In genomic region chr17:79661292-79662041, GRCh38 we compare ENCODE assay signal across 27 cellular contexts. TPM values are rescaled to one million over a fixed set of nuclear protein-coding genes. Genes with fewer than 3 reads are reported as not detected.
"Had no signal": no experiment of that assay in that cellular context is flagged by ENCODE, and none has a peak within 500 bp of the region (broad histone marks: within the 10 kb centered on the region; RNA-seq: fewer than 3 reads in every experiment).

No MANE protein-coding gene starts in this region.

- H3K9me3 Mint-ChIP-seq: natural killer cell, type B pancreatic cell had no signal

- H3K4me3 Mint-ChIP-seq: natural killer cell; nephron; neural progenitor cell; stimulated activated memory B cell treated with anti-CD40 and anti-IgM and Interleukin-4, amounts not matched to agents 10 μg/mL and 1 μg/mL and 100 μg/mL, for 72 hours; stimulated activated naive CD8-positive, alpha-beta T cell treated with anti-CD3 and anti-CD28 coated beads, Interleukin-15, amount 100 ng/mL, for 72 hours; type B pancreatic cell had no signal

- H3K36me3 Mint-ChIP-seq: natural killer cell; neural progenitor cell; stimulated activated memory B cell treated with anti-CD40 and anti-IgM and Interleukin-4, amounts not matched to agents 10 μg/mL and 1 μg/mL and 100 μg/mL, for 72 hours; type B pancreatic cell had no signal

- DNase-seq: natural killer cell; occipital lobe; psoas muscle; right cardiac atrium; spleen; stimulated activated CD4-positive, alpha-beta T cell treated with anti-CD3 and anti-CD28 coated beads, Interleukin-12 subunit alpha, Interleukin-12 subunit beta, amount 100 ng/mL, for 4 hours; stimulated activated CD4-positive, alpha-beta T cell treated with anti-CD3 and anti-CD28 coated beads, Interleukin-1b, Interleukin-23, amount 100 ng/mL, for 48 hours; stimulated activated CD4-positive, alpha-beta T cell treated with anti-CD3 and anti-CD28 coated beads, Interleukin-4, amount 100 ng/mL, for 1 hour; stimulated activated CD4-positive, alpha-beta T cell treated with anti-CD3 and anti-CD28 coated beads, Interleukin-4, amount 100 ng/mL, for 4 hours; stimulated activated CD8-positive, alpha-beta memory T cell treated with anti-CD3 and anti-CD28 coated beads, Interleukin-4, amount 100 ng/mL, for 48 hours; stimulated activated naive CD4-positive, alpha-beta T cell; stimulated activated naive CD8-positive, alpha-beta T cell treated with anti-CD3 and anti-CD28 coated beads, Interleukin-15, Interleukin-2, amounts not matched to agents 100 U/mL and 50 U/mL, for 24 hours; substantia nigra; testis; transverse colon had no signal

- ATAC-seq: psoas muscle; right cardiac atrium; right lobe of liver; stimulated activated memory B cell treated with anti-CD40 and anti-IgM and Interleukin-4, amounts not matched to agents 10 μg/mL and 1 μg/mL and 100 μg/mL, for 72 hours; stimulated activated naive CD8-positive, alpha-beta T cell treated with anti-CD3 and anti-CD28 coated beads, Interleukin-15, amount 100 ng/mL, for 72 hours; stimulated activated naive CD8-positive, alpha-beta T cell treated with anti-CD3 and anti-CD28 coated beads, Interleukin-15, Interleukin-2, amounts not matched to agents 100 U/mL and 50 U/mL, for 24 hours; upper lobe of right lung had no signal

- H3K27ac Mint-ChIP-seq: natural killer cell; nephron; neural progenitor cell; progenitor cell of endocrine pancreas; stimulated activated memory B cell treated with anti-CD40 and anti-IgM and Interleukin-4, amounts not matched to agents 10 μg/mL and 1 μg/mL and 100 μg/mL, for 72 hours; stimulated activated naive CD8-positive, alpha-beta T cell treated with anti-CD3 and anti-CD28 coated beads, Interleukin-15, amount 100 ng/mL, for 72 hours; type B pancreatic cell had no signal

RNA-seq across cellular contexts. Expression of gene RBFOX3, which starts 50.6 kb away (rescaled TPM):
- total RNA-seq: osteoblast, psoas muscle, renal cortical epithelial cell, right cardiac atrium, right lobe of liver, smooth muscle cell, suprapubic skin, upper lobe of right lung had no signal
